In the genomic region with DNA sequence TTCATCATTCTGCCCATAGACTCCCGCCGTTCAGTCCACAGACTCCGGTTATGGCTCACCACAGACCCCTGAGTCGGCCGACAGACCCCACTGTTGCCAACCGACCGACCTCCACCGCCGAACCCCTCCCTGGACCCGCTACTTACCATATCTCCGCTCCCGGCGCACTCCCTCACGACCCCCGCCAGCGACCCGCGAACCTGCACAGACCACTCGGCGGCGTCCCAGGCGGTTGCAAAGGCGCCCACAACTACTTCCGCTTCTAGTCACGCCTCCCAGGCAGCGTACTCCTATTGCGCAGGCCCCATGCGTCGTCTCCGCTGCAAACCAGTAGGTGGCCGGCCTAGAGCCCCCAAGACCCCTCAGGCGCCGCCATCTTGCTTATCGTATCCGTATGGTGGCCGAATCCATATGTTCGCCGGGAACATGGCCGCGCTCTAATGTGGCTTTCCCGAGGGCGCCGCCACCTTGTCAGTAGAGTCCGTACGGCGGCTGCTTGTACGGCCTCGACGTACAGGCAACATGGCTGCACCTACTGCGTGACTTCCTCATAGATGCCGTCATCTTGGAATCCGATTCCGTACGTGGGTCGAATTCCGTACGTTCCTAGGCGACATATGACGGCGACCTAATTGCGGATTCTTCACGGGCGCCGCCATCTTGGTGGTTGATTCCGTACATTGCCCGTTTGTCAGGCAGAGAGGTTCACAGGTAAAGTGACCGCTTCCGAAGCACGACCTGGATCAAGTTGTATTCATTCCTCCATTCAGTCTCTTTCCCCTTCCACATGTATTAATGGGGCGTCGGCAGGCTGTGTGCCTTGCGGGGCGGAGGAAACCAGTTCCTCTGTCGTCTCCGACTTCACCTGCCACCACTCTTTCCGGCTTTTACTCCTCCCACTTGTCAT, we compare ENCODE assay signal across 8 cellular contexts. TPM values are rescaled to one million over a fixed set of nuclear protein-coding genes. Genes with fewer than 3 reads are reported as not detected.
A peak's percentile ranks its signal among the peaks of the same experiment; 100 is the strongest.
DNase-seq lines count a peak whose midpoint lies in the region; ATAC-seq and TF ChIP-seq lines count a peak whose summit lies in the region.

Gene CXXC1, minus strand, starts transcription at position 252 of the 907 bp plus-strand sequence. Its CDS starts 103 bp downstream, at position 149.

- peaks cover 33 to 34% of the 10 kb centered on the region in 2 donors for H3K36me3 Mint-ChIP-seq in activated naive CD4-positive, alpha-beta T cell treated with anti-CD3 and anti-CD28 coated beads, Interleukin-2, amount 50 U/mL, for 72 hours

- H3K4me1 ChIP-seq in testis = peaks cover 2% of the 10 kb centered on the region

- TF ChIP-seq CTCF in GM12864 (IDR thresholded peaks at IDR 0.05; ENCODE audit: low read depth, low read length, missing control alignments) = peak; percentile 59
- TF ChIP-seq CTCF in omental fat pad (IDR thresholded peaks at IDR 0.05) = peak in 1 of 3 donors; percentile 14
- peak; percentile 19 to 60 (median 52) for TF ChIP-seq CTCF in testis (IDR thresholded peaks at IDR 0.05)

- H3K36me3 ChIP-seq in testis (ENCODE audit: low read depth, missing control alignments) = no peaks in the 10 kb centered on the region

- no peaks in the 10 kb centered on the region for H3K27me3 ChIP-seq in testis

- ATAC-seq in HG02623 (IDR thresholded peaks at IDR 0.05; ENCODE audit: unreplicated experiment) (peak; percentile 89), omental fat pad (ENCODE audit: low FRiP score) (peak; percentile 96)
- ATAC-seq in activated naive CD4-positive, alpha-beta T cell treated with anti-CD3 and anti-CD28 coated beads, Interleukin-2, amount 50 U/mL, for 72 hours = peak; percentile 85 to 94

- peak within 1 kb of the TSS; percentile 87 to 90 for H3K27ac ChIP-seq in testis

- intact Hi-C loops in testis (cut with DNase I; ENCODE audit: low total_unique reads) = no loop called here

- H3K27ac Mint-ChIP-seq in activated naive CD4-positive, alpha-beta T cell treated with anti-CD3 and anti-CD28 coated beads, Interleukin-2, amount 50 U/mL, for 72 hours = peak within 1 kb of the TSS; percentile 94 to 100

- DNase-seq in GM12864 (ENCODE audit: low read depth) (peak; percentile 99), NCI-H1092 treated with DMSO at 0.1 percent for 48 hours (lab: John Stamatoyannopoulos, UW) (peak; percentile 100), SKM-1 (lab: John Stamatoyannopoulos, UW; ENCODE audit: unreplicated experiment) (peak; percentile 91), glomerular endothelial cell (ENCODE audit: extremely low read depth, low read depth, low spot score) (peak; percentile 97), omental fat pad (ENCODE audit: low spot score) (peak; percentile 78), testis (peak; percentile 100)
- peak; percentile 91 to 93 for DNase-seq in activated naive CD4-positive, alpha-beta T cell treated with anti-CD3 and anti-CD28 coated beads, Interleukin-2, amount 50 U/mL, for 72 hours (ENCODE audit: low spot score in 2 of 2)

- no peaks in the 10 kb centered on the region for H3K9me3 Mint-ChIP-seq in activated naive CD4-positive, alpha-beta T cell treated with anti-CD3 and anti-CD28 coated beads, Interleukin-2, amount 50 U/mL, for 72 hours

- peak within 1 kb of the TSS; percentile 86 for H3K4me3 ChIP-seq in GM12864 (ENCODE audit: low read depth, low read length)
- peak within 1 kb of the TSS; percentile 69 to 72 for H3K4me3 ChIP-seq in testis

- no peaks in the 10 kb centered on the region for H3K9me3 ChIP-seq in testis

- WGBS in testis, 2 donors = 0% methylated on average over 49 to 76 of the region's 76 CpGs

- no peak for TF ChIP-seq POLR2A in testis (IDR thresholded peaks at IDR 0.05)

RNA-seq across cellular contexts. Expression of gene CXXC1, which starts in this region (rescaled TPM):
- 100 to 1,000 TPM in 1 of 2 donors, 10 to 100 TPM in 1; 88.9 to 177 TPM for total RNA-seq in activated naive CD4-positive, alpha-beta T cell treated with anti-CD3 and anti-CD28 coated beads, Interleukin-2, amount 50 U/mL, for 72 hours
- total RNA-seq in glomerular endothelial cell (38.8 and 48.4 TPM in 2 replicates), omental fat pad (10 to 100 TPM; 29.3 to 66.4 (median 51.6) TPM), testis (100 to 1,000 TPM; 109 to 137 TPM)
- 73.4 TPM for polyA plus RNA-seq in testis (ENCODE audit: insufficient read depth, low read depth, low replicate concordance)

Comparison
In these comparisons a context has a peak if more than half of its experiments do, and no peak if none do; other contexts are left out.
1. Peak in every context shown above with its lines: DNase-seq, ATAC-seq, H3K4me3 ChIP-seq and H3K27ac ChIP-seq.